In genomic region chr3:192372627-192373026, GRCh38 we compare ENCODE assay signal across 23 cellular contexts.
DNase-seq lines count a peak whose midpoint lies in the region; ATAC-seq and TF ChIP-seq lines count a peak whose summit lies in the region.
"Had no signal": no experiment of that assay in that cellular context is flagged by ENCODE, and none has a peak within 500 bp of the region (broad histone marks: within the 10 kb centered on the region; RNA-seq: fewer than 3 reads in every experiment).

No MANE protein-coding gene starts in this region.

- DNase-seq in D341Med (ENCODE audit: low spot score) = peak; percentile 70
- DNase-seq in NCI-H1092 treated with DMSO at 0.1 percent for 48 hours (lab: John Stamatoyannopoulos, UW) = peak; percentile 92
- peak; percentile 97 for DNase-seq in NCI-H2171 treated with DMSO at 0.1 percent for 48 hours (lab: John Stamatoyannopoulos, UW)
- peak; percentile 8 to 36 for DNase-seq in SHP77 (lab: John Stamatoyannopoulos, UW)
- no peak for DNase-seq in NCI-H2081 treated with DMSO at 0.1 percent for 48 hours (lab: John Stamatoyannopoulos, UW)
- DNase-seq in activated naive CD4-positive, alpha-beta T cell treated with anti-CD3 and anti-CD28 coated beads, Interleukin-2, amount 50 U/mL, for 16 hours = no peak
- DNase-seq: activated CD4-positive, CD25-positive, alpha-beta regulatory T cell treated with anti-CD3 and anti-CD28 coated beads, Interleukin-2, amount 50 U/mL, for 72 hours; activated effector memory CD4-positive, alpha-beta T cell treated with Interleukin-2 at 50 U/mL for 16 hours; effector CD4-positive, alpha-beta T cell; mesenchymal stem cell; MM.1S; naive thymus-derived CD8-positive, alpha-beta T cell; NCI-H526 treated with DMSO at 0.1 percent for 48 hours; pancreas; right lobe of liver; SK-N-SH; stimulated activated CD4-positive, alpha-beta T cell treated with anti-CD3 and anti-CD28 coated beads, Interleukin-15, amount 100 ng/mL, for 24 hours; T-helper 9 cell had no signal

- no peak for ATAC-seq in SK-N-SH treated with all-trans-retinoic acid at 6 μM for 48 hours
- ATAC-seq in GM21447 (IDR thresholded peaks at IDR 0.05; ENCODE audit: unreplicated experiment) = no peak
- ATAC-seq: A549; esophagus mucosa; naive thymus-derived CD8-positive, alpha-beta T cell; Panc1; right lobe of liver had no signal

TF ChIP-seq in SK-N-SH treated with all-trans-retinoic acid at 6 μM for 48 hours, 23 proteins besides CTCF, POLR2A, EP300 and RAD21:
- TF ChIP-seq TOX (CRISPR knock-in tag; IDR thresholded peaks at IDR 0.05; ENCODE audit: borderline replicate concordance) = no peak
- no peak for TF ChIP-seq POU6F1 (CRISPR knock-in tag; IDR thresholded peaks at IDR 0.05; ENCODE audit: borderline replicate concordance, low read depth)
- no peak for TF ChIP-seq ZFP30 (CRISPR knock-in tag; IDR thresholded peaks at IDR 0.05)
- TF ChIP-seq SNAI2 (CRISPR knock-in tag; IDR thresholded peaks at IDR 0.05) = no peak
- TF ChIP-seq, protein P1, sequence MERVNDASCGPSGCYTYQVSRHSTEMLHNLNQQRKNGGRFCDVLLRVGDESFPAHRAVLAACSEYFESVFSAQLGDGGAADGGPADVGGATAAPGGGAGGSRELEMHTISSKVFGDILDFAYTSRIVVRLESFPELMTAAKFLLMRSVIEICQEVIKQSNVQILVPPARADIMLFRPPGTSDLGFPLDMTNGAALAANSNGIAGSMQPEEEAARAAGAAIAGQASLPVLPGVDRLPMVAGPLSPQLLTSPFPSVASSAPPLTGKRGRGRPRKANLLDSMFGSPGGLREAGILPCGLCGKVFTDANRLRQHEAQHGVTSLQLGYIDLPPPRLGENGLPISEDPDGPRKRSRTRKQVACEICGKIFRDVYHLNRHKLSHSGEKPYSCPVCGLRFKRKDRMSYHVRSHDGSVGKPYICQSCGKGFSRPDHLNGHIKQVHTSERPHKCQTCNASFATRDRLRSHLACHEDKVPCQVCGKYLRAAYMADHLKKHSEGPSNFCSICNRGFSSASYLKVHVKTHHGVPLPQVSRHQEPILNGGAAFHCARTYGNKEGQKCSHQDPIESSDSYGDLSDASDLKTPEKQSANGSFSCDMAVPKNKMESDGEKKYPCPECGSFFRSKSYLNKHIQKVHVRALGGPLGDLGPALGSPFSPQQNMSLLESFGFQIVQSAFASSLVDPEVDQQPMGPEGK (CRISPR knock-in tag; IDR thresholded peaks at IDR 0.05; ENCODE audit: borderline replicate concordance) = no peak
- TF ChIP-seq CSRNP3 (CRISPR knock-in tag; IDR thresholded peaks at IDR 0.05) = no peak
- TF ChIP-seq, protein P2, sequence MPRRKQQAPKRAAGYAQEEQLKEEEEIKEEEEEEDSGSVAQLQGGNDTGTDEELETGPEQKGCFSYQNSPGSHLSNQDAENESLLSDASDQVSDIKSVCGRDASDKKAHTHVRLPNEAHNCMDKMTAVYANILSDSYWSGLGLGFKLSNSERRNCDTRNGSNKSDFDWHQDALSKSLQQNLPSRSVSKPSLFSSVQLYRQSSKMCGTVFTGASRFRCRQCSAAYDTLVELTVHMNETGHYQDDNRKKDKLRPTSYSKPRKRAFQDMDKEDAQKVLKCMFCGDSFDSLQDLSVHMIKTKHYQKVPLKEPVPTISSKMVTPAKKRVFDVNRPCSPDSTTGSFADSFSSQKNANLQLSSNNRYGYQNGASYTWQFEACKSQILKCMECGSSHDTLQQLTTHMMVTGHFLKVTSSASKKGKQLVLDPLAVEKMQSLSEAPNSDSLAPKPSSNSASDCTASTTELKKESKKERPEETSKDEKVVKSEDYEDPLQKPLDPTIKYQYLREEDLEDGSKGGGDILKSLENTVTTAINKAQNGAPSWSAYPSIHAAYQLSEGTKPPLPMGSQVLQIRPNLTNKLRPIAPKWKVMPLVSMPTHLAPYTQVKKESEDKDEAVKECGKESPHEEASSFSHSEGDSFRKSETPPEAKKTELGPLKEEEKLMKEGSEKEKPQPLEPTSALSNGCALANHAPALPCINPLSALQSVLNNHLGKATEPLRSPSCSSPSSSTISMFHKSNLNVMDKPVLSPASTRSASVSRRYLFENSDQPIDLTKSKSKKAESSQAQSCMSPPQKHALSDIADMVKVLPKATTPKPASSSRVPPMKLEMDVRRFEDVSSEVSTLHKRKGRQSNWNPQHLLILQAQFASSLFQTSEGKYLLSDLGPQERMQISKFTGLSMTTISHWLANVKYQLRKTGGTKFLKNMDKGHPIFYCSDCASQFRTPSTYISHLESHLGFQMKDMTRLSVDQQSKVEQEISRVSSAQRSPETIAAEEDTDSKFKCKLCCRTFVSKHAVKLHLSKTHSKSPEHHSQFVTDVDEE (CRISPR knock-in tag; IDR thresholded peaks at IDR 0.05) = no peak
- TF ChIP-seq OSR1 (CRISPR knock-in tag; IDR thresholded peaks at IDR 0.05) = no peak
- TF ChIP-seq ESRRG (CRISPR knock-in tag; IDR thresholded peaks at IDR 0.05) = no peak
- no peak for TF ChIP-seq CSDC2 (CRISPR knock-in tag; IDR thresholded peaks at IDR 0.05)
- no peak for TF ChIP-seq BACH2 (CRISPR knock-in tag; IDR thresholded peaks at IDR 0.05; ENCODE audit: borderline replicate concordance)
- no peak for TF ChIP-seq ARNTL (CRISPR knock-in tag; IDR thresholded peaks at IDR 0.05; ENCODE audit: borderline replicate concordance, low read depth)
- no peak for TF ChIP-seq ISL1 (CRISPR knock-in tag; IDR thresholded peaks at IDR 0.05)
- TF ChIP-seq GLIS3 (CRISPR knock-in tag; IDR thresholded peaks at IDR 0.05) = no peak
- no peak for TF ChIP-seq RARB (CRISPR knock-in tag; IDR thresholded peaks at IDR 0.05)
- TF ChIP-seq, protein P3, sequence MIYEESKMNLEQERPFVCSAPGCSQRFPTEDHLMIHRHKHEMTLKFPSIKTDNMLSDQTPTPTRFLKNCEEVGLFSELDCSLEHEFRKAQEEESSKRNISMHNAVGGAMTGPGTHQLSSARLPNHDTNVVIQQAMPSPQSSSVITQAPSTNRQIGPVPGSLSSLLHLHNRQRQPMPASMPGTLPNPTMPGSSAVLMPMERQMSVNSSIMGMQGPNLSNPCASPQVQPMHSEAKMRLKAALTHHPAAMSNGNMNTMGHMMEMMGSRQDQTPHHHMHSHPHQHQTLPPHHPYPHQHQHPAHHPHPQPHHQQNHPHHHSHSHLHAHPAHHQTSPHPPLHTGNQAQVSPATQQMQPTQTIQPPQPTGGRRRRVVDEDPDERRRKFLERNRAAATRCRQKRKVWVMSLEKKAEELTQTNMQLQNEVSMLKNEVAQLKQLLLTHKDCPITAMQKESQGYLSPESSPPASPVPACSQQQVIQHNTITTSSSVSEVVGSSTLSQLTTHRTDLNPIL (CRISPR knock-in tag; IDR thresholded peaks at IDR 0.05; ENCODE audit: low read depth) = no peak
- TF ChIP-seq ZNF70 (CRISPR knock-in tag; IDR thresholded peaks at IDR 0.05) = no peak
- no peak for TF ChIP-seq ZNF565 (CRISPR knock-in tag; conservative IDR thresholded peaks at IDR 0.05; ENCODE audit: low read depth)
- TF ChIP-seq ZFP3 (CRISPR knock-in tag; IDR thresholded peaks at IDR 0.05) = no peak
- no peak for TF ChIP-seq ZC3H10 (CRISPR knock-in tag; IDR thresholded peaks at IDR 0.05)

Comparison
In these comparisons a context has a peak if more than half of its experiments do, and no peak if none do; other contexts are left out.
1. DNase-seq: peak in D341Med (single experiment), NCI-H1092 treated with DMSO at 0.1 percent for 48 hours (single experiment), NCI-H2171 treated with DMSO at 0.1 percent for 48 hours (single experiment) and SHP77 (2 of 2); none in NCI-H2081 treated with DMSO at 0.1 percent for 48 hours (single experiment) and activated naive CD4-positive, alpha-beta T cell treated with anti-CD3 and anti-CD28 coated beads, Interleukin-2, amount 50 U/mL, for 16 hours (single experiment).